In genomic region chr15:79035111-79035601, GRCh38 we compare ENCODE assay signal across 13 cellular contexts. TPM values are rescaled to one million over a fixed set of nuclear protein-coding genes. Genes with fewer than 3 reads are reported as not detected.
A peak's percentile ranks its signal among the peaks of the same experiment; 100 is the strongest.
DNase-seq lines count a peak whose midpoint lies in the region; ATAC-seq and TF ChIP-seq lines count a peak whose summit lies in the region.
"Had no signal": no experiment of that assay in that cellular context is flagged by ENCODE, and none has a peak within 500 bp of the region (broad histone marks: within the 10 kb centered on the region; RNA-seq: fewer than 3 reads in every experiment).

No MANE protein-coding gene starts in this region.

- H3K27ac ChIP-seq in thoracic aorta, result no peak overlapping the region
- H3K27ac ChIP-seq: HL-60 had no signal

- no peaks in the 10 kb centered on the region for H3K4me1 ChIP-seq in thoracic aorta (ENCODE audit: control insufficient read depth in 1 of 2, low read depth in 2 of 2)

- peak; percentile 13 for DNase-seq in NCI-H146 (lab: John Stamatoyannopoulos, UW)
- no peak for DNase-seq in NCI-H146 treated with DMSO at 0.1 percent for 48 hours (lab: John Stamatoyannopoulos, UW; ENCODE audit: unreplicated experiment)
- DNase-seq in epithelial cell of proximal tubule (ENCODE audit: low read depth), result no peak
- DNase-seq in thoracic aorta (ENCODE audit: low spot score), result no peak
- DNase-seq in activated CD4-positive, alpha-beta T cell treated with anti-CD3 and anti-CD28 coated beads for 48 hours, result no peak
- no peak for DNase-seq in activated CD4-positive, alpha-beta T cell treated with anti-CD3 and anti-CD28 coated beads for 4 hours
- DNase-seq in effector memory CD8-positive, alpha-beta T cell, result no peak
- DNase-seq: 8988T, mucosa of descending colon, NCI-H748 treated with DMSO at 0.1 percent for 48 hours had no signal

- ATAC-seq in HG03558 (IDR thresholded peaks at IDR 0.05; ENCODE audit: extremely low read depth, unreplicated experiment), result peak; percentile 73
- no peak for ATAC-seq in thoracic aorta (ENCODE audit: insufficient number of reproducible peaks, low FRiP score, low read depth)
- ATAC-seq in effector memory CD8-positive, alpha-beta T cell (replicated peaks), result no peak
- ATAC-seq: mucosa of descending colon had no signal

- peaks cover 27 to 50% of the 10 kb centered on the region in 2 donors for H3K27me3 Mint-ChIP-seq in effector memory CD8-positive, alpha-beta T cell

- H3K4me3 Mint-ChIP-seq in effector memory CD8-positive, alpha-beta T cell, result no peak overlapping the region

- no peaks in the 10 kb centered on the region for H3K9me3 ChIP-seq in thoracic aorta
- H3K9me3 ChIP-seq: mucosa of descending colon had no signal

- H3K27ac Mint-ChIP-seq in effector memory CD8-positive, alpha-beta T cell, result no peak overlapping the region

- H3K27me3 ChIP-seq in thoracic aorta (replicated peaks; ENCODE audit: insufficient read depth), result no peaks in the 10 kb centered on the region

- H3K4me3 ChIP-seq in epithelial cell of proximal tubule (ENCODE audit: low read depth, low read length), result no peak overlapping the region
- H3K4me3 ChIP-seq in thoracic aorta, result peak overlapping the region; percentile 17
- H3K4me3 ChIP-seq: mucosa of descending colon had no signal

- TF ChIP-seq CTCF in epithelial cell of proximal tubule (conservative IDR thresholded peaks at IDR 0.05; ENCODE audit: low read depth, low read length), result peak; percentile 39
- TF ChIP-seq CTCF in thoracic aorta (IDR thresholded peaks at IDR 0.05), result no peak

- no peaks in the 10 kb centered on the region for H3K36me3 ChIP-seq in thoracic aorta

- no peaks in the 10 kb centered on the region for H3K36me3 Mint-ChIP-seq in effector memory CD8-positive, alpha-beta T cell (ENCODE audit: insufficient read depth)

- no peaks in the 10 kb centered on the region for H3K9me3 Mint-ChIP-seq in effector memory CD8-positive, alpha-beta T cell

- H3K4me1 Mint-ChIP-seq in effector memory CD8-positive, alpha-beta T cell (ENCODE audit: low read depth in 2 of 2), result no peaks in the 10 kb centered on the region

RNA-seq across cellular contexts. Expression of gene RASGRF1, which starts 55.4 kb away (rescaled TPM):
- 1.5 and 5.9 TPM in 2 replicates for total RNA-seq in epithelial cell of proximal tubule
- not detected for total RNA-seq in thoracic aorta
- total RNA-seq: fibroblast of lung had no signal
